In the genomic region with DNA sequence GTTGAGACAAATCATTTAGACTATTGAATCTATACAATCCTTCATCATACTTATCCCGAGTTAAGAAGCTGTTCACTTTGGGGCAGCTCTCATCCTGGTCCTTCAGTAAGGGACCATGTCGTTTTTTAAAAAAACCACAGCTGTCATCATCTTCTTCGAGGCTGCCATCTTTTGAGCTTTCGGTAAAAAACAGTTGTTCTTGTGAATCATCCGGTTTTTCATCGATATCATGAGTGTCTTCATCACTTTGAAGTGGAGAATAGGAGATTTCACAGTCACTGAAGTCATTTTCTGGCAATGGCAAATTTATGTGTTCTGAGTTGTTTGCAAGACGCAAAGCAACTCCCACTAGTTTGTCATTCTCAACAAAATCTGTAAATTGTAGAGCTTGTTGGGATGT, we compare ENCODE assay signal across 1 cellular context.
TF ChIP-seq lines count a peak whose summit lies in the region.

No MANE protein-coding gene starts in this region.

TF ChIP-seq in K562, 482 proteins besides CTCF, POLR2A, EP300 and RAD21:
- TF ChIP-seq, protein P1, sequence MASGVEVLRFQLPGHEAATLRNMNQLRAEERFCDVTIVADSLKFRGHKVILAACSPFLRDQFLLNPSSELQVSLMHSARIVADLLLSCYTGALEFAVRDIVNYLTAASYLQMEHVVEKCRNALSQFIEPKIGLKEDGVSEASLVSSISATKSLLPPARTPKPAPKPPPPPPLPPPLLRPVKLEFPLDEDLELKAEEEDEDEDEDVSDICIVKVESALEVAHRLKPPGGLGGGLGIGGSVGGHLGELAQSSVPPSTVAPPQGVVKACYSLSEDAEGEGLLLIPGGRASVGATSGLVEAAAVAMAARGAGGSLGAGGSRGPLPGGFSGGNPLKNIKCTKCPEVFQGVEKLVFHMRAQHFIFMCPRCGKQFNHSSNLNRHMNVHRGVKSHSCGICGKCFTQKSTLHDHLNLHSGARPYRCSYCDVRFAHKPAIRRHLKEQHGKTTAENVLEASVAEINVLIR (CRISPR knock-in tag; IDR thresholded peaks at IDR 0.05), result no peak
- no peak for TF ChIP-seq SNRNP70 (optimal IDR thresholded peaks at IDR 0.05; ENCODE audit: low read depth, low read length)
- TF ChIP-seq, protein P2, sequence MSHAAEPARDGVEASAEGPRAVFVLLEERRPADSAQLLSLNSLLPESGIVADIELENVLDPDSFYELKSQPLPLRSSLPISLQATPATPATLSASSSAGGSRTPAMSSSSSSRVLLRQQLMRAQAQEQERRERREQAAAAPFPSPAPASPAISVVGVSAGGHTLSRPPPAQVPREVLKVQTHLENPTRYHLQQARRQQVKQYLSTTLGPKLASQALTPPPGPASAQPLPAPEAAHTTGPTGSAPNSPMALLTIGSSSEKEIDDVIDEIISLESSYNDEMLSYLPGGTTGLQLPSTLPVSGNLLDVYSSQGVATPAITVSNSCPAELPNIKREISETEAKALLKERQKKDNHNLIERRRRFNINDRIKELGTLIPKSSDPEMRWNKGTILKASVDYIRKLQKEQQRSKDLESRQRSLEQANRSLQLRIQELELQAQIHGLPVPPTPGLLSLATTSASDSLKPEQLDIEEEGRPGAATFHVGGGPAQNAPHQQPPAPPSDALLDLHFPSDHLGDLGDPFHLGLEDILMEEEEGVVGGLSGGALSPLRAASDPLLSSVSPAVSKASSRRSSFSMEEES (CRISPR knock-in tag; IDR thresholded peaks at IDR 0.05), result no peak
- no peak for TF ChIP-seq PHF21A (IDR thresholded peaks at IDR 0.05; ENCODE audit: borderline replicate concordance, low read depth)
- no peak for TF ChIP-seq ZNF217 (CRISPR knock-in tag; IDR thresholded peaks at IDR 0.05)
- TF ChIP-seq CEBPZ (IDR thresholded peaks at IDR 0.05; ENCODE audit: borderline replicate concordance, low read depth, low read length), result no peak
- no peak for TF ChIP-seq MCM2 (IDR thresholded peaks at IDR 0.05; ENCODE audit: low read depth)
- no peak for TF ChIP-seq RREB1 (CRISPR knock-in tag; IDR thresholded peaks at IDR 0.05)
- TF ChIP-seq MIER1 (IDR thresholded peaks at IDR 0.05; ENCODE audit: low read depth), result no peak
- TF ChIP-seq TAF15 (IDR thresholded peaks at IDR 0.05; ENCODE audit: low read depth, low read length), result no peak
- no peak for TF ChIP-seq BMI1 (IDR thresholded peaks at IDR 0.05; ENCODE audit: low read length)
- no peak for TF ChIP-seq HDAC8 (tag; IDR thresholded peaks at IDR 0.05)
- no peak for TF ChIP-seq ZNF311 (CRISPR knock-in tag; IDR thresholded peaks at IDR 0.05)
- no peak for TF ChIP-seq E2F5 (CRISPR knock-in tag; IDR thresholded peaks at IDR 0.05)
